In genomic region chr7:101094791-101095375, GRCh38 we compare ENCODE assay signal across 8 cellular contexts. TPM values are rescaled to one million over a fixed set of nuclear protein-coding genes. Genes with fewer than 3 reads are reported as not detected.
DNase-seq lines count a peak whose midpoint lies in the region; ATAC-seq, FAIRE-seq and TF ChIP-seq lines count a peak whose summit lies in the region.

No MANE protein-coding gene starts in this region.

- H3K4me3 ChIP-seq in HUES48 (ENCODE audit: low read depth, low read length) (no peak overlapping the region), small intestine (ENCODE audit: low read depth in 1 of 2, low read length in 2 of 2) (no peak overlapping the region)

- no peaks in the 10 kb centered on the region for H3K9me3 ChIP-seq in HUES48 (ENCODE audit: control insufficient read depth, insufficient read depth, low read length)
- no peaks in the 10 kb centered on the region for H3K9me3 ChIP-seq in small intestine (ENCODE audit: control insufficient read depth, low read depth)

- 33 to 45% (median 43%) methylated on average over 12 of the region's 12 CpGs for WGBS in small intestine, 3 donors

- CTCF ChIA-PET in Calu3 (lab: Charles Lee): interaction anchor here (0.5 to 1.4 kb wide), 6 partner anchors 10 to 301 kb away, joined by 3 to 7 read pairs (median 3); partner anchors contain the start of gene TRIM56

- H3K9me3 Mint-ChIP-seq in Calu3 (ENCODE audit: low read depth, unreplicated experiment): no peaks in the 10 kb centered on the region
- H3K9me3 Mint-ChIP-seq in activated CD4-positive, alpha-beta T cell treated with anti-CD3 and anti-CD28 coated beads, Interleukin-2, amount 10 ng/mL, durations not matched to agents 24 days and 14 days: no peaks in the 10 kb centered on the region
- peaks cover 7% of the 10 kb centered on the region for H3K9me3 Mint-ChIP-seq in glutamatergic neuron (ENCODE audit: unreplicated experiment)

- H3K27me3 Mint-ChIP-seq in Calu3 (ENCODE audit: unreplicated experiment) (no peaks in the 10 kb centered on the region), glutamatergic neuron (ENCODE audit: unreplicated experiment) (peaks cover 5% of the 10 kb centered on the region)
- H3K27me3 Mint-ChIP-seq in activated CD4-positive, alpha-beta T cell treated with anti-CD3 and anti-CD28 coated beads, Interleukin-2, amount 10 ng/mL, durations not matched to agents 24 days and 14 days: peaks cover 2% of the 10 kb centered on the region

- H3K4me1 Mint-ChIP-seq in Calu3 (ENCODE audit: low read depth, unreplicated experiment) (peaks cover 4% of the 10 kb centered on the region), glutamatergic neuron (ENCODE audit: low read depth, unreplicated experiment) (peaks cover 1% of the 10 kb centered on the region)
- H3K4me1 Mint-ChIP-seq in activated CD4-positive, alpha-beta T cell treated with anti-CD3 and anti-CD28 coated beads, Interleukin-2, amount 10 ng/mL, durations not matched to agents 24 days and 14 days: peaks cover 10% of the 10 kb centered on the region

- H3K27me3 ChIP-seq in HUES48 (ENCODE audit: control insufficient read depth, insufficient read depth, low read length) (no peaks in the 10 kb centered on the region), small intestine (ENCODE audit: control insufficient read depth in 2 of 2, insufficient read depth in 2 of 2, low read length in 2 of 2) (no peaks in the 10 kb centered on the region)

- peak; percentile 39 for TF ChIP-seq CTCF in Calu3 (IDR thresholded peaks at IDR 0.05; ENCODE audit: unreplicated experiment)
- TF ChIP-seq CTCF in glutamatergic neuron (IDR thresholded peaks at IDR 0.05; ENCODE audit: partially characterized antibody, unreplicated experiment): peak; percentile 57

- H3K9ac ChIP-seq in HUES48 (ENCODE audit: low read depth, low read length): no peak overlapping the region

- H3K27ac Mint-ChIP-seq in Calu3 (ENCODE audit: unreplicated experiment) (no peak overlapping the region), glutamatergic neuron (ENCODE audit: unreplicated experiment) (no peak overlapping the region)
- no peak overlapping the region for H3K27ac Mint-ChIP-seq in activated CD4-positive, alpha-beta T cell treated with anti-CD3 and anti-CD28 coated beads, Interleukin-2, amount 10 ng/mL, durations not matched to agents 24 days and 14 days

- H3K4me3 Mint-ChIP-seq in Calu3 (ENCODE audit: low read depth, unreplicated experiment) (no peak overlapping the region), glutamatergic neuron (ENCODE audit: unreplicated experiment) (no peak overlapping the region)
- H3K4me3 Mint-ChIP-seq in activated CD4-positive, alpha-beta T cell treated with anti-CD3 and anti-CD28 coated beads, Interleukin-2, amount 10 ng/mL, durations not matched to agents 24 days and 14 days: no peak overlapping the region

- H3K36me3 Mint-ChIP-seq in Calu3 (ENCODE audit: insufficient read depth, unreplicated experiment) (peaks cover 48% of the 10 kb centered on the region), glutamatergic neuron (ENCODE audit: unreplicated experiment) (peaks cover 8% of the 10 kb centered on the region)
- H3K36me3 Mint-ChIP-seq in activated CD4-positive, alpha-beta T cell treated with anti-CD3 and anti-CD28 coated beads, Interleukin-2, amount 10 ng/mL, durations not matched to agents 24 days and 14 days (ENCODE audit: low read depth): peaks cover 20% of the 10 kb centered on the region

- H3K36me3 ChIP-seq in HUES48 (ENCODE audit: control insufficient read depth, insufficient read depth, low read length) (no peaks in the 10 kb centered on the region), small intestine (ENCODE audit: control insufficient read depth in 2 of 2, insufficient read depth in 2 of 2, low read length in 2 of 2) (peaks cover 0 to 3% of the 10 kb centered on the region in 2 donors)

- BruUV-seq in Calu3 (replicated peaks; lab: Mats Ljungman, UMichigan): no TSS peak

- peak overlapping the region; percentile 27 for H3K27ac ChIP-seq in HUES48 (ENCODE audit: low read depth, low read length)
- no peak overlapping the region for H3K27ac ChIP-seq in small intestine (ENCODE audit: low read depth in 1 of 2, low read length in 1 of 2)

- ATAC-seq in GM19035 (IDR thresholded peaks at IDR 0.05; ENCODE audit: unreplicated experiment): no peak

- H3K4me1 ChIP-seq in HUES48 (ENCODE audit: control insufficient read depth, insufficient read depth, low read length) (peaks cover 6% of the 10 kb centered on the region; the same call in 1 of the 2 replicates), small intestine (ENCODE audit: control insufficient read depth in 2 of 2, insufficient read depth in 1 of 2, low read depth in 1 of 2, low read length in 1 of 2) (peaks cover 2 to 4% of the 10 kb centered on the region in 2 donors)

- DNase-seq in Calu3 (peak; percentile 56), glutamatergic neuron (peak; percentile 55), small intestine (peak; percentile 58), HPDE6-E6E7 (ENCODE audit: extremely low spot score) (no peak), GM19239 (ENCODE audit: insufficient read length, low spot score) (no peak)
- peak; percentile 76 for DNase-seq in activated CD4-positive, alpha-beta T cell treated with anti-CD3 and anti-CD28 coated beads, Interleukin-2, amount 10 ng/mL, durations not matched to agents 24 days and 14 days

- FAIRE-seq in small intestine (lab: Jason Lieb, UNC) (no peak), GM19239 (lab: Jason Lieb, UNC) (no peak)

- intact Hi-C loops in Calu3 (cut with micrococcal nuclease; ENCODE audit: unreplicated experiment): no loop called here
- intact Hi-C loops in activated CD4-positive, alpha-beta T cell treated with anti-CD3 and anti-CD28 coated beads, Interleukin-2, amount 10 ng/mL, durations not matched to agents 24 days and 14 days (cut with micrococcal nuclease): no loop called here

RNA-seq across cellular contexts. Expression of gene TRIM56, which starts 9.6 kb away (rescaled TPM):
- total RNA-seq in Calu3 (2022) (44.5 and 62.6 TPM in 2 replicates), glutamatergic neuron (ENCODE audit: unreplicated experiment) (0.61 TPM)
- 41.1 and 44.5 TPM in 2 replicates for total RNA-seq in activated CD4-positive, alpha-beta T cell treated with anti-CD3 and anti-CD28 coated beads, Interleukin-2, amount 10 ng/mL, durations not matched to agents 24 days and 14 days
- 10 to 100 TPM in 1 of 3 donors, 1 to 10 TPM in 2; 7.6 to 16.5 (median 8.5) TPM for polyA plus RNA-seq in small intestine

RNA-seq across cellular contexts. Expression of gene SERPINE1, which starts 32.0 kb away (rescaled TPM):
- total RNA-seq in Calu3 (2022) (1.1 and 1.8 TPM in 2 replicates), glutamatergic neuron (ENCODE audit: unreplicated experiment) (not detected)
- 0.33 and 0.45 TPM in 2 replicates for total RNA-seq in activated CD4-positive, alpha-beta T cell treated with anti-CD3 and anti-CD28 coated beads, Interleukin-2, amount 10 ng/mL, durations not matched to agents 24 days and 14 days
- 10 to 100 TPM in 1 of 3 donors, 1 to 10 TPM in 2; 2.2 to 35.4 (median 3.2) TPM for polyA plus RNA-seq in small intestine

RNA-seq across cellular contexts. Expression of gene AP1S1, which starts 59.4 kb away (rescaled TPM):
- total RNA-seq in Calu3 (2022) (45.6 and 61.6 TPM in 2 replicates), glutamatergic neuron (ENCODE audit: unreplicated experiment) (50.4 TPM)
- total RNA-seq in activated CD4-positive, alpha-beta T cell treated with anti-CD3 and anti-CD28 coated beads, Interleukin-2, amount 10 ng/mL, durations not matched to agents 24 days and 14 days: 44.2 and 49.2 TPM in 2 replicates
- polyA plus RNA-seq in small intestine: 100 to 1,000 TPM in 1 of 3 donors, 10 to 100 TPM in 2; 79.7 to 134 (median 94.8) TPM

Comparison
In these comparisons a context has a peak if more than half of its experiments do, and no peak if none do; other contexts are left out.
1. DNase-seq: peak in Calu3 (single experiment), activated CD4-positive, alpha-beta T cell treated with anti-CD3 and anti-CD28 coated beads, Interleukin-2, amount 10 ng/mL, durations not matched to agents 24 days and 14 days (single experiment), glutamatergic neuron (single experiment) and small intestine (single experiment); none in HPDE6-E6E7 (single experiment) and GM19239 (single experiment).
2. RNA of gene TRIM56, which starts 9.6 kb away (total RNA-seq): 44.5 to 62.6 TPM in Calu3 and 41.1 to 44.5 TPM in activated CD4-positive, alpha-beta T cell treated with anti-CD3 and anti-CD28 coated beads, Interleukin-2, amount 10 ng/mL, durations not matched to agents 24 days and 14 days; 0.61 TPM in glutamatergic neuron (single experiment); every median in the first group is over 10 times any median in the second.